9 cellular contexts compared by ENCODE assay signal in the genomic region with DNA sequence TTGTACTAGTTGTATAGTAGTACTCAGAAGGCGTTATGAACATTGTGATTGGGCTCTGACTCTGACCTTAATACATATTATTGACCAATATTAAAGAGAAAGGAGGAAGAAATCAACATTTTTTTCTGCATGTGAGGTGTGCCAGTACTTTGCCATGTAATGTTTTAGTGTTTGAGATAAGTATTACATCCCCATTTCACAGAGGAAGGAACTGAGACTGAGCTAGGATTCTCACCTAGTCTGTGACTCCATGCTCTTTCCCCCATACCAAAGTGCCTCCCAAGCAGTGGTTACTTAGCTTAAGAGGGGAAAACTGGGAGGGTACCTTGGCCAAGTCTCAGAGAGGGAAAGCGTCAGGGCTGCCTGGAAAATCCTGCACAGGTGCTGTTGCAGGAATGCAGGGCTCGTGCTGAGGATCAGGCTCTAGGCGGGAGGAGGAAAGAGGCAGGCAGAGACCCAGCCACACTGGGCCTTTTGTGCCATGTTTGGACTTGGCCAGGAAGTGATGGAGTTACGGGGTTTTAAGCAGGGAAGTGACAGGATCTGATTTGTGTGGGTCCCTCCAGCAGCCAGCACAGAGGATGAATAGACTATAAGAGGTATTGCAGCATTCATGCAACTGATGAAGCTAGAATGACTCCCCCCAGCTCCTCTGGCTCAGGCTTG. TPM values are rescaled to one million over a fixed set of nuclear protein-coding genes. Genes with fewer than 3 reads are reported as not detected.
A peak's percentile ranks its signal among the peaks of the same experiment; 100 is the strongest.
DNase-seq lines count a peak whose midpoint lies in the region; ATAC-seq, FAIRE-seq and TF ChIP-seq lines count a peak whose summit lies in the region.
"Had no signal": no experiment of that assay in that cellular context is flagged by ENCODE, and none has a peak within 500 bp of the region (broad histone marks: within the 10 kb centered on the region; RNA-seq: fewer than 3 reads in every experiment).

No MANE protein-coding gene starts in this region.

- no peak for TF ChIP-seq CTCF in keratinocyte (optimal IDR thresholded peaks at IDR 0.05 in 1 of 3, IDR thresholded peaks at IDR 0.05 in 1 of 3, conservative IDR thresholded peaks at IDR 0.05 in 1 of 3; ENCODE audit: extremely low read depth in 1 of 3, insufficient read depth in 2 of 3, low read length in 3 of 3)

- H3K27ac ChIP-seq in keratinocyte (ENCODE audit: control insufficient read depth, insufficient read depth, low read length) (peak overlapping the region; percentile 65), substantia nigra (ENCODE audit: low read depth, low read length, poor library complexity, severe bottlenecking) (peak overlapping the region; percentile 71)

- no peaks in the 10 kb centered on the region for H3K9me3 Mint-ChIP-seq in activated CD4-positive, alpha-beta T cell treated with anti-CD3 and anti-CD28 coated beads for 36 hours (ENCODE audit: low read depth)
- no peaks in the 10 kb centered on the region for H3K9me3 Mint-ChIP-seq in activated T-helper 1 cell treated with anti-CD3 and anti-CD28 coated beads, Interleukin-12 subunit alpha, Interleukin-12 subunit beta, Interleukin-2, Interleukin-4 antibody, amounts not matched to agents 30 ng/mL and 10 ng/mL and 1 ng/mL, durations not matched to agents 14 hours and 24 hours and 36 hours

- FAIRE-seq in keratinocyte (lab: Jason Lieb, UNC), result peak; percentile 29

- H3K9ac ChIP-seq in keratinocyte (ENCODE audit: control insufficient read depth, extremely low read depth, insufficient read depth, low read length), result peak overlapping the region; percentile 80

- no peaks in the 10 kb centered on the region for H3K27me3 ChIP-seq in keratinocyte (ENCODE audit: control insufficient read depth, extremely low read depth, insufficient read depth, low read length)

- CTCF ChIA-PET in activated CD4-positive, alpha-beta T cell treated with anti-CD3 and anti-CD28 coated beads for 36 hours (lab: Charles Lee), result interaction anchor here (0.6 to 7.4 kb wide), 24 partner anchors 11 to 593 kb away, joined by 3 to 205 read pairs (median 4); partner anchors contain the start of genes CATIP, GPBAR1 and TMBIM1

- H3K4me1 Mint-ChIP-seq in activated CD4-positive, alpha-beta T cell treated with anti-CD3 and anti-CD28 coated beads for 36 hours, result peaks cover 34% of the 10 kb centered on the region
- H3K4me1 Mint-ChIP-seq in activated T-helper 1 cell treated with anti-CD3 and anti-CD28 coated beads, Interleukin-12 subunit alpha, Interleukin-12 subunit beta, Interleukin-2, Interleukin-4 antibody, amounts not matched to agents 30 ng/mL and 10 ng/mL and 1 ng/mL, durations not matched to agents 14 hours and 24 hours and 36 hours (ENCODE audit: low read depth), result peaks cover 34% of the 10 kb centered on the region

- H3K4me3 ChIP-seq in keratinocyte (ENCODE audit: control insufficient read depth in 2 of 3, extremely low read depth in 1 of 3, insufficient read depth in 2 of 3, low read depth in 1 of 3, low read length in 3 of 3), result peak overlapping the region; percentile 76 to 96 (median 93)

- peaks cover 2% of the 10 kb centered on the region for H3K9me1 ChIP-seq in keratinocyte (ENCODE audit: control insufficient read depth, extremely low read depth, insufficient read depth, low read length)

- peaks cover 3% of the 10 kb centered on the region for H4K20me1 ChIP-seq in keratinocyte (ENCODE audit: control insufficient read depth, extremely low read depth, insufficient read depth, low read length)

- H3K4me2 ChIP-seq in keratinocyte (ENCODE audit: control insufficient read depth, extremely low read depth, insufficient read depth, low read depth, low read length), result peak overlapping the region; percentile 88

- H2AFZ ChIP-seq in keratinocyte (ENCODE audit: control insufficient read depth, low read length), result no peak overlapping the region

- no peaks in the 10 kb centered on the region for H3K9me3 ChIP-seq in keratinocyte (ENCODE audit: control insufficient read depth, low read depth, low read length)

- H3K36me3 ChIP-seq in keratinocyte (ENCODE audit: control insufficient read depth in 2 of 2, extremely low read depth in 1 of 2, insufficient read depth in 2 of 2, low read length in 2 of 2), result peaks cover 34 to 35% of the 10 kb centered on the region in 2 experiments

- no peak for ATAC-seq in activated CD4-positive, alpha-beta T cell treated with anti-CD3 and anti-CD28 coated beads for 36 hours

- H3K79me2 ChIP-seq in keratinocyte (ENCODE audit: control insufficient read depth, insufficient read depth, low read length), result peaks cover 23% of the 10 kb centered on the region

- H3K27ac Mint-ChIP-seq in activated CD4-positive, alpha-beta T cell treated with anti-CD3 and anti-CD28 coated beads for 36 hours, result peak overlapping the region; percentile 3
- peak overlapping the region; percentile 37 for H3K27ac Mint-ChIP-seq in activated T-helper 1 cell treated with anti-CD3 and anti-CD28 coated beads, Interleukin-12 subunit alpha, Interleukin-12 subunit beta, Interleukin-2, Interleukin-4 antibody, amounts not matched to agents 30 ng/mL and 10 ng/mL and 1 ng/mL, durations not matched to agents 14 hours and 24 hours and 36 hours

- peak overlapping the region; percentile 88 for H3K4me3 Mint-ChIP-seq in activated CD4-positive, alpha-beta T cell treated with anti-CD3 and anti-CD28 coated beads for 36 hours
- H3K4me3 Mint-ChIP-seq in activated T-helper 1 cell treated with anti-CD3 and anti-CD28 coated beads, Interleukin-12 subunit alpha, Interleukin-12 subunit beta, Interleukin-2, Interleukin-4 antibody, amounts not matched to agents 30 ng/mL and 10 ng/mL and 1 ng/mL, durations not matched to agents 14 hours and 24 hours and 36 hours, result peak overlapping the region; percentile 89

- POLR2A ChIA-PET in activated CD4-positive, alpha-beta T cell treated with anti-CD3 and anti-CD28 coated beads for 36 hours (lab: Charles Lee), result interaction anchor here (0.6 to 2.3 kb wide), 4 partner anchors 12 to 85 kb away, joined by 3 to 24 read pairs (median 6); no protein-coding TSS in a partner anchor

- DNase-seq in activated CD4-positive, alpha-beta T cell treated with anti-CD3 and anti-CD28 coated beads for 36 hours, result no peak
- DNase-seq in activated CD4-positive, alpha-beta T cell treated with anti-CD3 and anti-CD28 coated beads for 1 hour, result no peak
- DNase-seq in activated T-helper 1 cell treated with anti-CD3 and anti-CD28 coated beads, Interleukin-12 subunit alpha, Interleukin-12 subunit beta, Interleukin-2, Interleukin-4 antibody, amounts not matched to agents 30 ng/mL and 10 ng/mL and 1 ng/mL, durations not matched to agents 14 hours and 24 hours and 36 hours (ENCODE audit: low spot score), result no peak
- DNase-seq in keratinocyte (ENCODE audit: low read depth, low spot score), result no peak
- no peak for DNase-seq in substantia nigra (lab: John Stamatoyannopoulos, UW)
- DNase-seq in activated CD8-positive, alpha-beta memory T cell treated with anti-CD3 and anti-CD28 coated beads for 24 hours, result no peak
- no peak for DNase-seq in NCI-H2107 treated with DMSO at 0.1 percent for 48 hours (lab: John Stamatoyannopoulos, UW; ENCODE audit: unreplicated experiment)
- no peak for DNase-seq in NCI-H187 (lab: John Stamatoyannopoulos, UW)

- H3K4me1 ChIP-seq in keratinocyte (ENCODE audit: control insufficient read depth, extremely low read depth, insufficient read depth, low read length), result peaks cover 27% of the 10 kb centered on the region

- dilution Hi-C loops in keratinocyte (cut with MboI; ENCODE audit: extremely low pct_ligation_motif_present, low sequenced_read_pairs), result no loop called here

- H3K27me3 Mint-ChIP-seq in activated CD4-positive, alpha-beta T cell treated with anti-CD3 and anti-CD28 coated beads for 36 hours, result no peaks in the 10 kb centered on the region
- peaks cover 1% of the 10 kb centered on the region for H3K27me3 Mint-ChIP-seq in activated T-helper 1 cell treated with anti-CD3 and anti-CD28 coated beads, Interleukin-12 subunit alpha, Interleukin-12 subunit beta, Interleukin-2, Interleukin-4 antibody, amounts not matched to agents 30 ng/mL and 10 ng/mL and 1 ng/mL, durations not matched to agents 14 hours and 24 hours and 36 hours (ENCODE audit: insufficient read depth)

- intact Hi-C loops in activated CD4-positive, alpha-beta T cell treated with anti-CD3 and anti-CD28 coated beads for 36 hours (cut with DNase I, micrococcal nuclease), result loop anchor here (1.0 to 5.0 kb wide), 6 partner anchors 84 to 1860 kb away; partner anchors contain the start of genes BCS1L (in 1 of the 2), CATIP (in 1 of the 2), DNPEP (in 1 of the 2) and GMPPA (in 1 of the 2)
- intact Hi-C loops in activated T-helper 1 cell treated with anti-CD3 and anti-CD28 coated beads, Interleukin-12 subunit alpha, Interleukin-12 subunit beta, Interleukin-2, Interleukin-4 antibody, amounts not matched to agents 30 ng/mL and 10 ng/mL and 1 ng/mL, durations not matched to agents 14 hours and 24 hours and 36 hours (cut with micrococcal nuclease), result loop anchor here (1.0 to 5.0 kb wide), 6 partner anchors 20 to 1270 kb away; partner anchors contain the start of genes CATIP, CHPF, TMBIM1 and TMEM198

- peaks cover 43% of the 10 kb centered on the region for H3K36me3 Mint-ChIP-seq in activated CD4-positive, alpha-beta T cell treated with anti-CD3 and anti-CD28 coated beads for 36 hours (ENCODE audit: low read depth)
- peaks cover 53% of the 10 kb centered on the region for H3K36me3 Mint-ChIP-seq in activated T-helper 1 cell treated with anti-CD3 and anti-CD28 coated beads, Interleukin-12 subunit alpha, Interleukin-12 subunit beta, Interleukin-2, Interleukin-4 antibody, amounts not matched to agents 30 ng/mL and 10 ng/mL and 1 ng/mL, durations not matched to agents 14 hours and 24 hours and 36 hours (ENCODE audit: low read depth)

RNA-seq across cellular contexts. Expression of gene PNKD, which starts 1.7 kb away (rescaled TPM):
- total RNA-seq in activated CD4-positive, alpha-beta T cell treated with anti-CD3 and anti-CD28 coated beads for 36 hours, result 10 to 100 TPM; 17.8 to 18.5 TPM
- 18.6 and 20.3 TPM in 2 replicates for total RNA-seq in activated T-helper 1 cell treated with anti-CD3 and anti-CD28 coated beads, Interleukin-12 subunit alpha, Interleukin-12 subunit beta, Interleukin-2, Interleukin-4 antibody, amounts not matched to agents 30 ng/mL and 10 ng/mL and 1 ng/mL, durations not matched to agents 14 hours and 24 hours and 36 hours
- polyA plus RNA-seq in keratinocyte, result 21.8 to 36.2 TPM (median 22.8 TPM) in 3 replicates
- 10.8 TPM for polyA plus RNA-seq in keratinocyte (2011; ENCODE audit: low read depth)
- polyA plus RNA-seq in keratinocyte (2011; cell fraction: cytosol; rRNA removed), result 20.8 and 30.2 TPM in 2 replicates
- 21.9 and 23.9 TPM in 2 replicates for polyA plus RNA-seq in keratinocyte (2011; cell fraction: nucleus; rRNA removed)
- polyA plus RNA-seq in keratinocyte (2012; ENCODE audit: low replicate concordance), result 29.2 and 36.6 TPM in 2 replicates
- 6.2 to 31.2 TPM (median 9.2 TPM) in 3 replicates for polyA minus RNA-seq in keratinocyte
- polyA minus RNA-seq in keratinocyte (2011; cell fraction: cytosol; rRNA and poly(A)+ RNA removed), result 13.4 TPM
- 5.5 and 7.0 TPM in 2 replicates for polyA minus RNA-seq in keratinocyte (2011; cell fraction: nucleus; rRNA and poly(A)+ RNA removed)

RNA-seq across cellular contexts. Expression of gene AAMP, which starts 2.1 kb away (rescaled TPM):
- total RNA-seq in activated CD4-positive, alpha-beta T cell treated with anti-CD3 and anti-CD28 coated beads for 36 hours, result 10 to 100 TPM; 49.7 to 72.2 TPM
- 88.0 and 90.2 TPM in 2 replicates for total RNA-seq in activated T-helper 1 cell treated with anti-CD3 and anti-CD28 coated beads, Interleukin-12 subunit alpha, Interleukin-12 subunit beta, Interleukin-2, Interleukin-4 antibody, amounts not matched to agents 30 ng/mL and 10 ng/mL and 1 ng/mL, durations not matched to agents 14 hours and 24 hours and 36 hours
- polyA plus RNA-seq in keratinocyte, result 76.3 to 94.3 TPM (median 78.4 TPM) in 3 replicates
- polyA plus RNA-seq in keratinocyte (2011; ENCODE audit: low read depth), result 115 TPM
- polyA plus RNA-seq in keratinocyte (2011; cell fraction: cytosol; rRNA removed), result 46.1 and 129 TPM in 2 replicates
- polyA plus RNA-seq in keratinocyte (2011; cell fraction: nucleus; rRNA removed), result 108 and 122 TPM in 2 replicates
- 113 and 114 TPM in 2 replicates for polyA plus RNA-seq in keratinocyte (2012; ENCODE audit: low replicate concordance)
- 54.2 to 86.2 TPM (median 64.0 TPM) in 3 replicates for polyA minus RNA-seq in keratinocyte
- 100 TPM for polyA minus RNA-seq in keratinocyte (2011; cell fraction: cytosol; rRNA and poly(A)+ RNA removed)
- 44.9 and 45.3 TPM in 2 replicates for polyA minus RNA-seq in keratinocyte (2011; cell fraction: nucleus; rRNA and poly(A)+ RNA removed)

RNA-seq across cellular contexts. Expression of gene GPBAR1, which starts 11.2 kb away (rescaled TPM):
- under 1 TPM; 0.11 to 0.40 TPM for total RNA-seq in activated CD4-positive, alpha-beta T cell treated with anti-CD3 and anti-CD28 coated beads for 36 hours
- total RNA-seq in activated T-helper 1 cell treated with anti-CD3 and anti-CD28 coated beads, Interleukin-12 subunit alpha, Interleukin-12 subunit beta, Interleukin-2, Interleukin-4 antibody, amounts not matched to agents 30 ng/mL and 10 ng/mL and 1 ng/mL, durations not matched to agents 14 hours and 24 hours and 36 hours, result 0.54 and 0.78 TPM in 2 replicates
- polyA plus RNA-seq in keratinocyte, result 0.10 to 0.18 TPM (median 0.12 TPM) in 3 replicates
- not detected for polyA plus RNA-seq in keratinocyte (2011; ENCODE audit: low read depth)
- 0.05 TPM in 1 of 2 replicates, not detected in the other for polyA plus RNA-seq in keratinocyte (2011; cell fraction: cytosol; rRNA removed)
- polyA plus RNA-seq in keratinocyte (2011; cell fraction: nucleus; rRNA removed), result 0.57 and 1.0 TPM in 2 replicates
- polyA plus RNA-seq in keratinocyte (2012; ENCODE audit: low replicate concordance), result 0.08 and 0.59 TPM in 2 replicates
- polyA minus RNA-seq in keratinocyte, result 0.42 to 0.92 TPM in 2 of 3 replicates, not detected in the other
- polyA minus RNA-seq in keratinocyte (2011; cell fraction: cytosol; rRNA and poly(A)+ RNA removed), result not detected
- 1.3 and 1.8 TPM in 2 replicates for polyA minus RNA-seq in keratinocyte (2011; cell fraction: nucleus; rRNA and poly(A)+ RNA removed)
- polyA plus RNA-seq: AG04450 had no signal

RNA-seq across cellular contexts. Expression of gene TMBIM1, which starts 20.3 kb away (rescaled TPM):
- 10 to 100 TPM; 51.1 to 54.0 TPM for total RNA-seq in activated CD4-positive, alpha-beta T cell treated with anti-CD3 and anti-CD28 coated beads for 36 hours
- total RNA-seq in activated T-helper 1 cell treated with anti-CD3 and anti-CD28 coated beads, Interleukin-12 subunit alpha, Interleukin-12 subunit beta, Interleukin-2, Interleukin-4 antibody, amounts not matched to agents 30 ng/mL and 10 ng/mL and 1 ng/mL, durations not matched to agents 14 hours and 24 hours and 36 hours, result 66.2 and 70.5 TPM in 2 replicates
- 609 to 905 TPM (median 751 TPM) in 3 replicates for polyA plus RNA-seq in keratinocyte
- polyA plus RNA-seq in keratinocyte (2011; ENCODE audit: low read depth), result 191 TPM
- 813 and 945 TPM in 2 replicates for polyA plus RNA-seq in keratinocyte (2011; cell fraction: cytosol; rRNA removed)
- 1,406 and 1,501 TPM in 2 replicates for polyA plus RNA-seq in keratinocyte (2011; cell fraction: nucleus; rRNA removed)
- 664 and 1,481 TPM in 2 replicates for polyA plus RNA-seq in keratinocyte (2012; ENCODE audit: low replicate concordance)
- 637 to 1,645 TPM (median 916 TPM) in 3 replicates for polyA minus RNA-seq in keratinocyte
- polyA minus RNA-seq in keratinocyte (2011; cell fraction: cytosol; rRNA and poly(A)+ RNA removed), result 623 TPM
- polyA minus RNA-seq in keratinocyte (2011; cell fraction: nucleus; rRNA and poly(A)+ RNA removed), result 527 and 748 TPM in 2 replicates

RNA-seq across cellular contexts. Expression of gene ARPC2, which starts 55.0 kb away (rescaled TPM):
- total RNA-seq in activated CD4-positive, alpha-beta T cell treated with anti-CD3 and anti-CD28 coated beads for 36 hours, result 100 to 1,000 TPM; 563 to 632 TPM
- total RNA-seq in activated T-helper 1 cell treated with anti-CD3 and anti-CD28 coated beads, Interleukin-12 subunit alpha, Interleukin-12 subunit beta, Interleukin-2, Interleukin-4 antibody, amounts not matched to agents 30 ng/mL and 10 ng/mL and 1 ng/mL, durations not matched to agents 14 hours and 24 hours and 36 hours, result 507 and 509 TPM in 2 replicates
- polyA plus RNA-seq in keratinocyte, result 945 to 1,145 TPM (median 1,121 TPM) in 3 replicates
- polyA plus RNA-seq in keratinocyte (2011; ENCODE audit: low read depth), result 432 TPM
- polyA plus RNA-seq in keratinocyte (2011; cell fraction: cytosol; rRNA removed), result 1,009 and 1,286 TPM in 2 replicates
- 415 and 500 TPM in 2 replicates for polyA plus RNA-seq in keratinocyte (2011; cell fraction: nucleus; rRNA removed)
- polyA plus RNA-seq in keratinocyte (2012; ENCODE audit: low replicate concordance), result 609 and 708 TPM in 2 replicates
- polyA minus RNA-seq in keratinocyte, result 462 to 612 TPM (median 564 TPM) in 3 replicates
- 403 TPM for polyA minus RNA-seq in keratinocyte (2011; cell fraction: cytosol; rRNA and poly(A)+ RNA removed)
- polyA minus RNA-seq in keratinocyte (2011; cell fraction: nucleus; rRNA and poly(A)+ RNA removed), result 154 and 230 TPM in 2 replicates
